ENCODE assay signal across 7 cellular contexts in genomic region chr6:52881996-52882841, GRCh38. TPM values are rescaled to one million over a fixed set of nuclear protein-coding genes. Genes with fewer than 3 reads are reported as not detected.
DNase-seq lines count a peak whose midpoint lies in the region; ATAC-seq, FAIRE-seq and TF ChIP-seq lines count a peak whose summit lies in the region.

No MANE protein-coding gene starts in this region.

- peak; percentile 96 for ATAC-seq in HG02763 (IDR thresholded peaks at IDR 0.05; ENCODE audit: unreplicated experiment)

- peak; percentile 80 for TF ChIP-seq CTCF in retinal pigment epithelial cell (conservative IDR thresholded peaks at IDR 0.05; ENCODE audit: low read depth, low read length)

- peak; percentile 93 for FAIRE-seq in GM12891 (lab: Jason Lieb, UNC)

- peak; percentile 54 for DNase-seq in GM12891 (ENCODE audit: insufficient read length, low spot score)
- DNase-seq in NCI-H1105 treated with DMSO at 0.1 percent for 48 hours (lab: John Stamatoyannopoulos, UW), result peak; percentile 69
- DNase-seq in T follicular helper cell (ENCODE audit: low read depth), result peak; percentile 52
- peak; percentile 19 for DNase-seq in amniotic stem cell (lab: John Stamatoyannopoulos, UW)
- peak; percentile 69 for DNase-seq in hepatic stellate cell (ENCODE audit: low spot score)
- DNase-seq in retinal pigment epithelial cell (ENCODE audit: low read depth), result peak; percentile 11

- TF ChIP-seq POLR2A in GM12891 (IDR thresholded peaks at IDR 0.05; ENCODE audit: low read depth, low read length), result no peak

- peak overlapping the region; percentile 73 for H3K4me3 ChIP-seq in retinal pigment epithelial cell (ENCODE audit: low read length)

TF ChIP-seq in GM12891, 5 proteins besides CTCF, POLR2A, EP300 and RAD21:
- TF ChIP-seq SPI1 (IDR thresholded peaks at IDR 0.05; ENCODE audit: low read depth, low read length) (no peak), POU2F2 (IDR thresholded peaks at IDR 0.05; ENCODE audit: low read depth, low read length) (no peak), POLR2AphosphoS5 (IDR thresholded peaks at IDR 0.05; ENCODE audit: low read depth, low read length) (no peak), TAF1 (IDR thresholded peaks at IDR 0.05; ENCODE audit: low read depth, low read length) (no peak), PAX5 (IDR thresholded peaks at IDR 0.05; ENCODE audit: insufficient read depth, low read length, severe bottlenecking) (no peak)

RNA-seq across cellular contexts. Expression of gene GSTA3, which starts 27.3 kb away (rescaled TPM):
- not detected for polyA plus RNA-seq in GM12891 (2012; ENCODE audit: low read depth, missing spikeins)

RNA-seq across cellular contexts. Expression of gene GSTA5, which starts 41.6 kb away (rescaled TPM):
- not detected for polyA plus RNA-seq in GM12891 (2012; ENCODE audit: low read depth, missing spikeins)

Comparison
In these comparisons a context has a peak if more than half of its experiments do, and no peak if none do; other contexts are left out.
1. Peak in every context shown above with its lines: DNase-seq, ATAC-seq and H3K4me3 ChIP-seq.
2. DNase-seq: peak in every context shown above with its lines; median percentile 69 in NCI-H1105 treated with DMSO at 0.1 percent for 48 hours; 69 in hepatic stellate cell; 54 in GM12891; 52 in T follicular helper cell; 19 in amniotic stem cell; 11 in retinal pigment epithelial cell.